1 cellular context compared by ENCODE assay signal in genomic region chr14:101985957-101986356, GRCh38.
TF ChIP-seq lines count a peak whose summit lies in the region.

No MANE protein-coding gene starts in this region.

TF ChIP-seq in IMR-90, 13 proteins besides CTCF, POLR2A, EP300 and RAD21:
- no peak for TF ChIP-seq NFE2L2 (IDR thresholded peaks at IDR 0.05; ENCODE audit: low read depth, low read length)
- TF ChIP-seq CHD1 (IDR thresholded peaks at IDR 0.05; ENCODE audit: low read depth, low read length) = no peak
